ENCODE assay signal across 12 cellular contexts in the genomic region with DNA sequence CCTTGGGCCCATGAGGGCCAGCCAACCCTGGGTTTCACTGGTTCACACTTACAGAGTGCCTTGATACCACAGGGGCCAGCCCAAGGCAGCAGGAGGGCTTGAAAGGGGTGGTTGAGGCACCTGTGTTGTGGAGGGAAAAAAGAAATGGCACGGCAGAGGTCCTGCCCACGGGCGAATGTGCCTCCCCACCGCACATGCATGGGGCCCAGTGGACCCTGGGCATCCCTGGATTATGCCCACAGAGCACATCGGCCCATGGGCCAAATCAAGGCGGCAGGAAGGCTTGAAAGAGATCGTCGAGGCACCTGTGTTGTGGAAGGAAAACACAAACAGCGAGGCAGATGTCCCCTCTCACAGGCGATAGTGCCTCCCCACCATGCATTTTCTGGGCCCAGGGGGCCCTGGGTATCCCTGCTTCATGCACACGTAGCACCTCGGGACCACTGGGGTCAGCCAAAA.
DNase-seq lines count a peak whose midpoint lies in the region; ATAC-seq and TF ChIP-seq lines count a peak whose summit lies in the region.
"Had no signal": no experiment of that assay in that cellular context is flagged by ENCODE, and none has a peak within 500 bp of the region (broad histone marks: within the 10 kb centered on the region; RNA-seq: fewer than 3 reads in every experiment).

No MANE protein-coding gene starts in this region.

- H3K27ac ChIP-seq in RWPE2 (ENCODE audit: poor library complexity, severe bottlenecking) (no peak overlapping the region), right cardiac atrium (ENCODE audit: low read length) (no peak overlapping the region), sigmoid colon (no peak overlapping the region), tibial nerve (no peak overlapping the region)
- H3K27ac ChIP-seq: foreskin keratinocyte, SJSA1 had no signal

- H3K27ac Mint-ChIP-seq in activated CD4-positive, alpha-beta memory T cell treated with anti-CD3 and anti-CD28 coated beads for 36 hours: no peak overlapping the region
- no peak overlapping the region for H3K27ac Mint-ChIP-seq in activated CD4-positive, alpha-beta memory T cell treated with anti-CD3 and anti-CD28 coated beads, Interleukin-2, amount 10 ng/mL, durations not matched to agents 7 days and 5 days
- H3K27ac Mint-ChIP-seq: brain, nephron progenitor cell had no signal

- no peaks in the 10 kb centered on the region for H3K27me3 Mint-ChIP-seq in activated CD4-positive, alpha-beta memory T cell treated with anti-CD3 and anti-CD28 coated beads for 36 hours
- no peaks in the 10 kb centered on the region for H3K27me3 Mint-ChIP-seq in activated CD4-positive, alpha-beta memory T cell treated with anti-CD3 and anti-CD28 coated beads, Interleukin-2, amount 10 ng/mL, durations not matched to agents 7 days and 5 days
- H3K27me3 Mint-ChIP-seq: brain had no signal

- H3K4me3 ChIP-seq in RWPE2 (ENCODE audit: severe bottlenecking) (no peak overlapping the region), right cardiac atrium (ENCODE audit: low read length) (no peak overlapping the region), sigmoid colon (no peak overlapping the region), tibial nerve (no peak overlapping the region)
- H3K4me3 ChIP-seq: SJSA1 had no signal

- ATAC-seq in RWPE2 (ENCODE audit: low read depth) (no peak), right cardiac atrium (no peak), HG03045 (IDR thresholded peaks at IDR 0.05; ENCODE audit: unreplicated experiment) (no peak)
- ATAC-seq: foreskin keratinocyte had no signal

- no peaks in the 10 kb centered on the region for H3K36me3 ChIP-seq in RWPE2 (ENCODE audit: low read depth)
- H3K36me3 ChIP-seq in sigmoid colon: no peaks in the 10 kb centered on the region
- H3K36me3 ChIP-seq in tibial nerve: no peaks in the 10 kb centered on the region
- H3K36me3 ChIP-seq: SJSA1 had no signal

- POLR2A ChIA-PET in activated CD4-positive, alpha-beta memory T cell treated with anti-CD3 and anti-CD28 coated beads for 36 hours (lab: Charles Lee): no interaction called here
- POLR2A ChIA-PET in activated CD4-positive, alpha-beta memory T cell treated with anti-CD3 and anti-CD28 coated beads, Interleukin-2, amount 10 ng/mL, durations not matched to agents 7 days and 5 days (lab: Charles Lee): no interaction called here

- TF ChIP-seq POLR2A in sigmoid colon (IDR thresholded peaks at IDR 0.05) (no peak), tibial nerve (IDR thresholded peaks at IDR 0.05) (no peak)

- WGBS in right cardiac atrium: 69% methylated on average over 12 of the region's 12 CpGs
- WGBS in sigmoid colon, 2 donors: 78 to 82% methylated on average over 12 of the region's 12 CpGs
- WGBS in tibial nerve, 2 donors: 79 to 86% methylated on average over 12 of the region's 12 CpGs

- H3K9me3 ChIP-seq in RWPE2 (ENCODE audit: severe bottlenecking) (peaks cover 5% of the 10 kb centered on the region), right cardiac atrium (ENCODE audit: control insufficient read depth, low read length) (no peaks in the 10 kb centered on the region), sigmoid colon (peaks cover 4 to 25% (median 6%) of the 10 kb centered on the region in 4 donors), tibial nerve (peaks cover 0 to 100% (median 2%) of the 10 kb centered on the region in 4 donors)

- intact Hi-C loops in activated CD4-positive, alpha-beta memory T cell treated with anti-CD3 and anti-CD28 coated beads for 36 hours (cut with micrococcal nuclease): no loop called here
- intact Hi-C loops in right cardiac atrium (cut with DNase I) (no loop called here), sigmoid colon (cut with DNase I) (no loop called here)

- H3K27me3 ChIP-seq in RWPE2 (ENCODE audit: insufficient read depth, poor library complexity, severe bottlenecking) (no peaks in the 10 kb centered on the region), right cardiac atrium (ENCODE audit: control insufficient read depth, insufficient read depth) (no peaks in the 10 kb centered on the region), sigmoid colon (peaks cover 0 to 4% (median 0%) of the 10 kb centered on the region in 3 donors), tibial nerve (no peaks in the 10 kb centered on the region)
- H3K27me3 ChIP-seq: foreskin keratinocyte, SJSA1 had no signal

- CTCF ChIA-PET in activated CD4-positive, alpha-beta memory T cell treated with anti-CD3 and anti-CD28 coated beads for 36 hours (lab: Charles Lee): no interaction called here
- CTCF ChIA-PET in activated CD4-positive, alpha-beta memory T cell treated with anti-CD3 and anti-CD28 coated beads, Interleukin-2, amount 10 ng/mL, durations not matched to agents 7 days and 5 days (lab: Charles Lee): no interaction called here

- peak; percentile 4 for DNase-seq in activated CD4-positive, alpha-beta memory T cell treated with anti-CD3 and anti-CD28 coated beads for 36 hours
- DNase-seq in activated CD4-positive, alpha-beta memory T cell treated with anti-CD3 and anti-CD28 coated beads, Interleukin-2, amount 10 ng/mL, durations not matched to agents 7 days and 5 days: no peak
- peak; percentile 26 for DNase-seq in RWPE2 (ENCODE audit: low spot score)
- DNase-seq in right cardiac atrium: peak; percentile 1 to 32 (median 12)
- peak; percentile 59 for DNase-seq in sigmoid colon
- DNase-seq in tibial nerve (ENCODE audit: low spot score in 2 of 2): no peak
- DNase-seq in COR-L47 (lab: John Stamatoyannopoulos, UW): no peak
- DNase-seq: foreskin keratinocyte, nephron progenitor cell had no signal

- H3K4me3 Mint-ChIP-seq in activated CD4-positive, alpha-beta memory T cell treated with anti-CD3 and anti-CD28 coated beads for 36 hours: no peak overlapping the region
- no peak overlapping the region for H3K4me3 Mint-ChIP-seq in activated CD4-positive, alpha-beta memory T cell treated with anti-CD3 and anti-CD28 coated beads, Interleukin-2, amount 10 ng/mL, durations not matched to agents 7 days and 5 days
- H3K4me3 Mint-ChIP-seq: brain, nephron progenitor cell had no signal

- H3K36me3 Mint-ChIP-seq in activated CD4-positive, alpha-beta memory T cell treated with anti-CD3 and anti-CD28 coated beads for 36 hours: no peaks in the 10 kb centered on the region
- H3K36me3 Mint-ChIP-seq in activated CD4-positive, alpha-beta memory T cell treated with anti-CD3 and anti-CD28 coated beads, Interleukin-2, amount 10 ng/mL, durations not matched to agents 7 days and 5 days (ENCODE audit: low read depth): peaks cover 2% of the 10 kb centered on the region
- H3K36me3 Mint-ChIP-seq: brain had no signal

- no peaks in the 10 kb centered on the region for H3K4me1 ChIP-seq in RWPE2 (ENCODE audit: insufficient read depth, poor library complexity, severe bottlenecking)
- no peaks in the 10 kb centered on the region for H3K4me1 ChIP-seq in right cardiac atrium (ENCODE audit: control insufficient read depth, insufficient read depth, low read length)
- H3K4me1 ChIP-seq in sigmoid colon: no peaks in the 10 kb centered on the region
- H3K4me1 ChIP-seq in tibial nerve: no peaks in the 10 kb centered on the region
- H3K4me1 ChIP-seq: foreskin keratinocyte, SJSA1 had no signal

- no peaks in the 10 kb centered on the region for H3K4me1 Mint-ChIP-seq in activated CD4-positive, alpha-beta memory T cell treated with anti-CD3 and anti-CD28 coated beads for 36 hours (ENCODE audit: low read depth)
- H3K4me1 Mint-ChIP-seq in activated CD4-positive, alpha-beta memory T cell treated with anti-CD3 and anti-CD28 coated beads, Interleukin-2, amount 10 ng/mL, durations not matched to agents 7 days and 5 days: no peaks in the 10 kb centered on the region
- H3K4me1 Mint-ChIP-seq: brain, nephron progenitor cell had no signal

- TF ChIP-seq EP300 in sigmoid colon (IDR thresholded peaks at IDR 0.05) (no peak), tibial nerve (IDR thresholded peaks at IDR 0.05) (no peak)

- TF ChIP-seq CTCF in RWPE2 (IDR thresholded peaks at IDR 0.05; ENCODE audit: poor library complexity, severe bottlenecking): no peak
- no peak for TF ChIP-seq CTCF in sigmoid colon (IDR thresholded peaks at IDR 0.05)
- TF ChIP-seq CTCF in tibial nerve (IDR thresholded peaks at IDR 0.05): no peak

- peaks cover 34% of the 10 kb centered on the region for H3K9me3 Mint-ChIP-seq in activated CD4-positive, alpha-beta memory T cell treated with anti-CD3 and anti-CD28 coated beads for 36 hours
- H3K9me3 Mint-ChIP-seq in activated CD4-positive, alpha-beta memory T cell treated with anti-CD3 and anti-CD28 coated beads, Interleukin-2, amount 10 ng/mL, durations not matched to agents 7 days and 5 days: peaks cover 28% of the 10 kb centered on the region

Comparison
In these comparisons a context has a peak if more than half of its experiments do, and no peak if none do; other contexts are left out.
1. DNase-seq: peak in activated CD4-positive, alpha-beta memory T cell treated with anti-CD3 and anti-CD28 coated beads for 36 hours (single experiment), RWPE2 (single experiment), right cardiac atrium (3 of 3) and sigmoid colon (single experiment); none in activated CD4-positive, alpha-beta memory T cell treated with anti-CD3 and anti-CD28 coated beads, Interleukin-2, amount 10 ng/mL, durations not matched to agents 7 days and 5 days (single experiment), tibial nerve (0 of 2) and COR-L47 (single experiment).